ENCODE assay signal across 1 cellular context in genomic region chr1:16888806-16889178, GRCh38.
TF ChIP-seq lines count a peak whose summit lies in the region.

No MANE protein-coding gene starts in this region.

TF ChIP-seq in GM12878, 131 proteins besides CTCF, POLR2A, EP300 and RAD21 (continued from another document):
- TF ChIP-seq, protein P1, sequence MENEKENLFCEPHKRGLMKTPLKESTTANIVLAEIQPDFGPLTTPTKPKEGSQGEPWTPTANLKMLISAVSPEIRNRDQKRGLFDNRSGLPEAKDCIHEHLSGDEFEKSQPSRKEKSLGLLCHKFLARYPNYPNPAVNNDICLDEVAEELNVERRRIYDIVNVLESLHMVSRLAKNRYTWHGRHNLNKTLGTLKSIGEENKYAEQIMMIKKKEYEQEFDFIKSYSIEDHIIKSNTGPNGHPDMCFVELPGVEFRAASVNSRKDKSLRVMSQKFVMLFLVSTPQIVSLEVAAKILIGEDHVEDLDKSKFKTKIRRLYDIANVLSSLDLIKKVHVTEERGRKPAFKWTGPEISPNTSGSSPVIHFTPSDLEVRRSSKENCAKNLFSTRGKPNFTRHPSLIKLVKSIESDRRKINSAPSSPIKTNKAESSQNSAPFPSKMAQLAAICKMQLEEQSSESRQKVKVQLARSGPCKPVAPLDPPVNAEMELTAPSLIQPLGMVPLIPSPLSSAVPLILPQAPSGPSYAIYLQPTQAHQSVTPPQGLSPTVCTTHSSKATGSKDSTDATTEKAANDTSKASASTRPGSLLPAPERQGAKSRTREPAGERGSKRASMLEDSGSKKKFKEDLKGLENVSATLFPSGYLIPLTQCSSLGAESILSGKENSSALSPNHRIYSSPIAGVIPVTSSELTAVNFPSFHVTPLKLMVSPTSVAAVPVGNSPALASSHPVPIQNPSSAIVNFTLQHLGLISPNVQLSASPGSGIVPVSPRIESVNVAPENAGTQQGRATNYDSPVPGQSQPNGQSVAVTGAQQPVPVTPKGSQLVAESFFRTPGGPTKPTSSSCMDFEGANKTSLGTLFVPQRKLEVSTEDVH (IDR thresholded peaks at IDR 0.05; ENCODE audit: low read depth, partially characterized antibody), result no peak
- no peak for TF ChIP-seq MTA2 (IDR thresholded peaks at IDR 0.05; ENCODE audit: low read depth)
- TF ChIP-seq, protein P2, sequence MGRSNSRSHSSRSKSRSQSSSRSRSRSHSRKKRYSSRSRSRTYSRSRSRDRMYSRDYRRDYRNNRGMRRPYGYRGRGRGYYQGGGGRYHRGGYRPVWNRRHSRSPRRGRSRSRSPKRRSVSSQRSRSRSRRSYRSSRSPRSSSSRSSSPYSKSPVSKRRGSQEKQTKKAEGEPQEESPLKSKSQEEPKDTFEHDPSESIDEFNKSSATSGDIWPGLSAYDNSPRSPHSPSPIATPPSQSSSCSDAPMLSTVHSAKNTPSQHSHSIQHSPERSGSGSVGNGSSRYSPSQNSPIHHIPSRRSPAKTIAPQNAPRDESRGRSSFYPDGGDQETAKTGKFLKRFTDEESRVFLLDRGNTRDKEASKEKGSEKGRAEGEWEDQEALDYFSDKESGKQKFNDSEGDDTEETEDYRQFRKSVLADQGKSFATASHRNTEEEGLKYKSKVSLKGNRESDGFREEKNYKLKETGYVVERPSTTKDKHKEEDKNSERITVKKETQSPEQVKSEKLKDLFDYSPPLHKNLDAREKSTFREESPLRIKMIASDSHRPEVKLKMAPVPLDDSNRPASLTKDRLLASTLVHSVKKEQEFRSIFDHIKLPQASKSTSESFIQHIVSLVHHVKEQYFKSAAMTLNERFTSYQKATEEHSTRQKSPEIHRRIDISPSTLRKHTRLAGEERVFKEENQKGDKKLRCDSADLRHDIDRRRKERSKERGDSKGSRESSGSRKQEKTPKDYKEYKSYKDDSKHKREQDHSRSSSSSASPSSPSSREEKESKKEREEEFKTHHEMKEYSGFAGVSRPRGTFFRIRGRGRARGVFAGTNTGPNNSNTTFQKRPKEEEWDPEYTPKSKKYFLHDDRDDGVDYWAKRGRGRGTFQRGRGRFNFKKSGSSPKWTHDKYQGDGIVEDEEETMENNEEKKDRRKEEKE (IDR thresholded peaks at IDR 0.05), result no peak
- TF ChIP-seq NR2C1 (IDR thresholded peaks at IDR 0.05), result no peak
- no peak for TF ChIP-seq SP1 (IDR thresholded peaks at IDR 0.05; ENCODE audit: low read depth, low read length)
